ENCODE assay signal across 7 cellular contexts in the genomic region with DNA sequence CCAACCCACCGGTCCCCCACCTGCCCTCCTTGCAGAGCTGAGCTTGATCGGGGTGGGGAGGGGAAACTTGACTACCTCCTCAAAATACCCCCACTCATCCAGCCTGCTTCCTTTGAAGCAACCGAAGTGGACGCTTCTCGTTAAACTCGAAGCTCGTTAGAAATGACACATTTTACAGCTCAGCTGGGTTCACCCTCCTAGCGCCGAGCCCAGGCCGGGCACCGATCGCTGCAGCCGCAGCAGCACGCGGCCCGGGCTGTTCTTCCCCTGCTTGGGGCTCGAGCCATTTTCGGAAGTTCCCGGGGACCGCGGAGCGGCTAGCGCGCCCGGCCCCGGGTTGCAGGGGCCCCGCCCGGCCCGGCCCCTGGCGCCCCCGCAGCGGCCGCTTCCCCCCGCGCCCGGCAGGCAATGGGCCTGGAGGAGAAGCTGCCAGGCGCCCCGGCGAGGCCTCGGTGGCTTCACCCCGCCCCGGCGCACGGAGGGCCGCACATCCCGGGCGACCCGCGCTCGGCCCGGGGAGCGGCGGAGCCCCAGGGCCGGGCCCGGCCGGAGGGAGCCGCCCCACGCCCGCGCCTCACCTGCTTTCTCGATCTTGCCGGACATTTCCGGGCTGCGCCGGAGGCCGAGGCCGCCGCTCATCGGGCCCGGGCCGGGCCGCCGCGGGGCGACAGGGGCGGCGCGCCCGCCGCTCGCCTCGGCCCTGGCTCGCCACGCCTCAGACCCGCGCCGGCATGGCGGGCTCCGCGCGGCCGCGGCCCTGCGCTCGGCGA. TPM values are rescaled to one million over a fixed set of nuclear protein-coding genes. Genes with fewer than 3 reads are reported as not detected.
DNase-seq lines count a peak whose midpoint lies in the region; ATAC-seq, FAIRE-seq and TF ChIP-seq lines count a peak whose summit lies in the region.

No MANE protein-coding gene starts in this region.

- H3F3A ChIP-seq in SU-DHL-6 (ENCODE audit: insufficient read depth) = peaks cover 30% of the 10 kb centered on the region

- H3K4me3 ChIP-seq in SU-DHL-6 (ENCODE audit: insufficient read depth, low read length, poor library complexity, severe bottlenecking) (peak overlapping the region; percentile 81), bronchial epithelial cell (ENCODE audit: low read depth, low read length) (peak overlapping the region; percentile 58), kidney (ENCODE audit: low read length in 2 of 2) (peak overlapping the region; percentile 83 to 95)

- ATAC-seq in GM18520 (IDR thresholded peaks at IDR 0.05; ENCODE audit: unreplicated experiment) = peak; percentile 23
- ATAC-seq in HG02970 (IDR thresholded peaks at IDR 0.05; ENCODE audit: low FRiP score, unreplicated experiment) = peak; percentile 49

- H3K9me3 ChIP-seq in SU-DHL-6 (ENCODE audit: insufficient read depth, low read length) = no peaks in the 10 kb centered on the region
- no peaks in the 10 kb centered on the region for H3K9me3 ChIP-seq in kidney (ENCODE audit: control insufficient read depth in 1 of 2, low read length in 2 of 2)

- FAIRE-seq in bronchial epithelial cell (lab: Jason Lieb, UNC) (no peak), kidney (lab: Jason Lieb, UNC) (no peak)

- H3K4me1 ChIP-seq in kidney (ENCODE audit: control insufficient read depth in 1 of 2, insufficient read depth in 1 of 2, low read depth in 1 of 2, low read length in 2 of 2) = peaks cover 31 to 36% of the 10 kb centered on the region in 2 donors

- H3K9ac ChIP-seq in SU-DHL-6 (ENCODE audit: low read length) = peak overlapping the region; percentile 67
- H3K9ac ChIP-seq in kidney (ENCODE audit: low read length in 2 of 2) = peak overlapping the region; percentile 91 to 97

- H3K27me3 ChIP-seq in SU-DHL-6 (ENCODE audit: low read length) (no peaks in the 10 kb centered on the region), bronchial epithelial cell (ENCODE audit: control insufficient read depth, insufficient read depth, low read length) (no peaks in the 10 kb centered on the region)

- peak overlapping the region; percentile 99 for H3K27ac ChIP-seq in SU-DHL-6 (ENCODE audit: low read depth, low read length)
- peak overlapping the region; percentile 82 to 93 for H3K27ac ChIP-seq in kidney (ENCODE audit: low read depth in 2 of 2, low read length in 2 of 2)

- TF ChIP-seq CTCF in SU-DHL-6 (IDR thresholded peaks at IDR 0.05; ENCODE audit: insufficient read depth, low read length, poor library complexity, severe bottlenecking) = no peak
- TF ChIP-seq CTCF in bronchial epithelial cell (IDR thresholded peaks at IDR 0.05; ENCODE audit: insufficient read depth, low read length, severe bottlenecking) = no peak
- no peak for TF ChIP-seq CTCF in kidney (IDR thresholded peaks at IDR 0.05; ENCODE audit: borderline replicate concordance, extremely low read depth, insufficient read depth)

- intact Hi-C loops in kidney (cut with DNase I) = loop anchor here (10.0 kb wide), 1 partner anchor 95 kb away; no protein-coding TSS in a partner anchor

- H4K20me1 ChIP-seq in SU-DHL-6 (ENCODE audit: low read depth, low read length) = no peaks in the 10 kb centered on the region

- no peak overlapping the region for H2AFZ ChIP-seq in SU-DHL-6 (ENCODE audit: low read depth, low read length, severe bottlenecking)

- H3K4me2 ChIP-seq in SU-DHL-6 (ENCODE audit: low read depth, low read length, poor library complexity, severe bottlenecking) = peak overlapping the region; percentile 87

- H3K36me3 ChIP-seq in SU-DHL-6 (ENCODE audit: low read length) (no peaks in the 10 kb centered on the region), bronchial epithelial cell (ENCODE audit: control insufficient read depth, insufficient read depth, low read length) (peaks cover 1% of the 10 kb centered on the region), kidney (ENCODE audit: control insufficient read depth in 1 of 2, insufficient read depth in 2 of 2, low read length in 2 of 2) (no peaks in the 10 kb centered on the region)

- no peaks in the 10 kb centered on the region for H3K9me2 ChIP-seq in SU-DHL-6 (replicated peaks; ENCODE audit: insufficient read depth, low read length)

- peaks cover 40% of the 10 kb centered on the region for H3K79me2 ChIP-seq in SU-DHL-6 (ENCODE audit: insufficient read depth, low read length)

- no peak for DNase-seq in bronchial epithelial cell (ENCODE audit: low read depth)
- peak; percentile 79 for DNase-seq in kidney
- DNase-seq in stimulated activated CD4-positive, alpha-beta T cell treated with anti-CD3 and anti-CD28 coated beads, Interleukin-4, amount 100 ng/mL, for 24 hours = peak; percentile 53
- DNase-seq in LoVo (ENCODE audit: low spot score) = no peak

RNA-seq across cellular contexts. Expression of a gene that starts 0.5 kb away (rescaled TPM):
- total RNA-seq in bronchial epithelial cell (16.5 and 19.2 TPM in 2 replicates), kidney (79.7 TPM)
- polyA plus RNA-seq in kidney (ENCODE audit: insufficient read depth, low read depth, low replicate concordance) = 15.5 TPM

Comparison
In these comparisons a context has a peak if more than half of its experiments do, and no peak if none do; other contexts are left out.
1. DNase-seq: peak in kidney (single experiment) and stimulated activated CD4-positive, alpha-beta T cell treated with anti-CD3 and anti-CD28 coated beads, Interleukin-4, amount 100 ng/mL, for 24 hours (single experiment); none in bronchial epithelial cell (single experiment) and LoVo (single experiment).
2. Peak in every context shown above with its lines, with median percentiles within 50 percentile points of each other: H3K4me3 ChIP-seq.